ENCODE assay signal across 1 cellular context in genomic region chr1:224786533-224787249, GRCh38.
TF ChIP-seq lines count a peak whose summit lies in the region.

No MANE protein-coding gene starts in this region.

TF ChIP-seq in HEK293, 187 proteins besides CTCF, POLR2A, EP300 and RAD21 (continued from another document):
- no peak for TF ChIP-seq PRDM4 (tag by site-specific recombination; IDR thresholded peaks at IDR 0.05)
- no peak for TF ChIP-seq ZBTB17 (tag by site-specific recombination; IDR thresholded peaks at IDR 0.05)
- TF ChIP-seq ZNF76 (tag by site-specific recombination; IDR thresholded peaks at IDR 0.05; ENCODE audit: borderline replicate concordance, low read depth), result no peak
- no peak for TF ChIP-seq ZNF621 (tag by site-specific recombination; IDR thresholded peaks at IDR 0.05)
- TF ChIP-seq ELK4 (IDR thresholded peaks at IDR 0.05; ENCODE audit: borderline replicate concordance, low read depth, low read length), result no peak
- peak; percentile 64 for TF ChIP-seq SETDB1 (IDR thresholded peaks at IDR 0.05; ENCODE audit: insufficient read length, low read length)
- no peak for TF ChIP-seq ZNF639 (tag by site-specific recombination; IDR thresholded peaks at IDR 0.05)
- peak; percentile 56; the same call in 1 of the 2 replicates for TF ChIP-seq PRDM10 (tag by site-specific recombination; IDR thresholded peaks at IDR 0.05)
- TF ChIP-seq ZNF785 (tag by site-specific recombination; IDR thresholded peaks at IDR 0.05), result no peak
- 0 out of 2 replicates have a peak, but pooled peaks have one; percentile 10 for TF ChIP-seq ZNF629 (tag by site-specific recombination; IDR thresholded peaks at IDR 0.05)
